1 cellular context compared by ENCODE assay signal in genomic region chr2:218387369-218388194, GRCh38.
TF ChIP-seq lines count a peak whose summit lies in the region.

No MANE protein-coding gene starts in this region.

TF ChIP-seq in K562, 482 proteins besides CTCF, POLR2A, EP300 and RAD21 (continued from another document):
- TF ChIP-seq E4F1 (CRISPR knock-in tag; IDR thresholded peaks at IDR 0.05; ENCODE audit: borderline replicate concordance) = no peak
